29 cellular contexts compared by ENCODE assay signal in the genomic region with DNA sequence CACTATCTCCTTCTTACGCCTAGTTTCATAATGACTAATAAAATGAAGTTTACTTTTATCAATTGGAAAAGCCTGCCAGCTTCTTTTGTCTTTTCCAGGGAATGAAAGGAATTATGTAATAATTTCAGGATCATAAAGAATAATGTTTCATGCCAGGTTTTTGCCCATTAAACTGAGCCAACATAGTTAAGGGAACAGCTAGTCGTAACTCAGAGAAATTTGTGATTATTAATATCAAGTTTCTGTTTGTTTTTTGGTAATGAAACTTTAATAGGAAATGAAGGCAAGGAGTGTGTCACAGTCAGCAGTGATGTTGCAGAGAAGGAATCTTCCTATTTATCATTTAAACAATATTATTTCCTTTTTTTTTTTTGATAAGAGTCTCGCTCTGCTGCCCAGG.
"Had no signal": no experiment of that assay in that cellular context is flagged by ENCODE, and none has a peak within 500 bp of the region (broad histone marks: within the 10 kb centered on the region; RNA-seq: fewer than 3 reads in every experiment).

No MANE protein-coding gene starts in this region.

- H3K4me3 ChIP-seq: adrenal gland, body of pancreas, colonic mucosa, dorsolateral prefrontal cortex, skin epidermis, stomach, suprapubic skin, tibial artery had no signal

- H3K27me3 ChIP-seq: adrenal gland, body of pancreas, colonic mucosa, dorsolateral prefrontal cortex, stomach, suprapubic skin, tibial artery had no signal

- H3K27ac ChIP-seq: adrenal gland, body of pancreas, colonic mucosa, dorsolateral prefrontal cortex, skin epidermis, stomach, suprapubic skin, tibial artery had no signal

- H3K9me3 Mint-ChIP-seq: activated B cell treated with CpG ODN at 0.5 μM for 24 hours; activated naive CD4-positive, alpha-beta T cell treated with anti-CD3 and anti-CD28 coated beads for 36 hours; activated naive CD8-positive, alpha-beta T cell treated with anti-CD3 and anti-CD28 coated beads for 36 hours; nephron; T-helper 1 cell treated with Interleukin-12 subunit alpha and Interleukin-12 subunit beta and Interleukin-4 antibody, amounts not matched to agents 30 μg/mL and 1 μg/mL, for 36 hours had no signal

- H3K4me3 Mint-ChIP-seq: activated B cell treated with CpG ODN at 0.5 μM for 24 hours; activated CD4-positive, alpha-beta T cell treated with anti-CD3 and anti-CD28 coated beads for 36 hours; activated CD8-positive, alpha-beta memory T cell treated with anti-CD3 and anti-CD28 coated beads, Interleukin-2, amount 10 ng/mL, durations not matched to agents 7 days and 5 days; activated CD8-positive, alpha-beta T cell treated with anti-CD3 and anti-CD28 coated beads, Interleukin-2, amount 10 ng/mL, durations not matched to agents 7 days and 5 days; activated naive CD4-positive, alpha-beta T cell treated with anti-CD3 and anti-CD28 coated beads for 36 hours; activated naive CD8-positive, alpha-beta T cell treated with anti-CD3 and anti-CD28 coated beads for 36 hours; nephron; T-helper 1 cell treated with Interleukin-12 subunit alpha and Interleukin-12 subunit beta and Interleukin-4 antibody, amounts not matched to agents 30 μg/mL and 1 μg/mL, for 36 hours had no signal

- H3K4me1 ChIP-seq: colonic mucosa had no signal

- DNase-seq: activated B cell treated with CpG ODN at 0.5 μM for 24 hours; activated CD4-positive, alpha-beta T cell treated with anti-CD3 and anti-CD28 coated beads for 36 hours; activated CD8-positive, alpha-beta memory T cell treated with anti-CD3 and anti-CD28 coated beads, Interleukin-2, amount 10 ng/mL, durations not matched to agents 7 days and 5 days; activated CD8-positive, alpha-beta T cell treated with anti-CD3 and anti-CD28 coated beads, Interleukin-2, amount 10 ng/mL, durations not matched to agents 7 days and 5 days; activated effector memory CD4-positive, alpha-beta T cell treated with anti-CD3 and anti-CD28 coated beads, Interleukin-2, amount 50 U/mL, for 16 hours; activated naive CD4-positive, alpha-beta T cell treated with anti-CD3 and anti-CD28 coated beads for 36 hours; activated naive CD8-positive, alpha-beta T cell treated with anti-CD3 and anti-CD28 coated beads for 36 hours; adrenal gland; aorta; body of pancreas; cerebellar nuclear complex; colonic mucosa; dorsolateral prefrontal cortex; effector memory CD4-positive, alpha-beta T cell; erythroblast; hippocampal formation; left cardiac atrium; left ventricle myocardium superior; stimulated activated CD4-positive, alpha-beta T cell treated with anti-CD3 and anti-CD28 coated beads, Interleukin-12 subunit alpha, Interleukin-12 subunit beta, amount 100 ng/mL, for 4 hours; stimulated activated CD4-positive, alpha-beta T cell treated with anti-CD3 and anti-CD28 coated beads, Interleukin-4, amount 100 ng/mL, for 1 hour; stomach; SW 1271; tibial artery had no signal

- H3K27ac Mint-ChIP-seq: activated B cell treated with CpG ODN at 0.5 μM for 24 hours; activated CD4-positive, alpha-beta T cell treated with anti-CD3 and anti-CD28 coated beads for 36 hours; activated CD8-positive, alpha-beta memory T cell treated with anti-CD3 and anti-CD28 coated beads, Interleukin-2, amount 10 ng/mL, durations not matched to agents 7 days and 5 days; activated CD8-positive, alpha-beta T cell treated with anti-CD3 and anti-CD28 coated beads, Interleukin-2, amount 10 ng/mL, durations not matched to agents 7 days and 5 days; activated naive CD4-positive, alpha-beta T cell treated with anti-CD3 and anti-CD28 coated beads for 36 hours; activated naive CD8-positive, alpha-beta T cell treated with anti-CD3 and anti-CD28 coated beads for 36 hours; nephron; progenitor cell of endocrine pancreas; T-helper 1 cell treated with Interleukin-12 subunit alpha and Interleukin-12 subunit beta and Interleukin-4 antibody, amounts not matched to agents 30 μg/mL and 1 μg/mL, for 36 hours had no signal

- H3K27me3 Mint-ChIP-seq: activated CD4-positive, alpha-beta T cell treated with anti-CD3 and anti-CD28 coated beads for 36 hours; activated CD8-positive, alpha-beta memory T cell treated with anti-CD3 and anti-CD28 coated beads, Interleukin-2, amount 10 ng/mL, durations not matched to agents 7 days and 5 days; progenitor cell of endocrine pancreas had no signal

- H3K9me3 ChIP-seq: adrenal gland, body of pancreas, colonic mucosa, stomach, suprapubic skin, tibial artery had no signal

- ATAC-seq: activated CD4-positive, alpha-beta T cell treated with anti-CD3 and anti-CD28 coated beads for 36 hours; activated CD8-positive, alpha-beta memory T cell treated with anti-CD3 and anti-CD28 coated beads, Interleukin-2, amount 10 ng/mL, durations not matched to agents 7 days and 5 days; activated CD8-positive, alpha-beta T cell treated with anti-CD3 and anti-CD28 coated beads, Interleukin-2, amount 10 ng/mL, durations not matched to agents 7 days and 5 days; body of pancreas; left cardiac atrium; left ventricle myocardium superior; sciatic nerve had no signal

- H3K36me3 ChIP-seq: colonic mucosa had no signal
